1 cellular context compared by ENCODE assay signal in genomic region chr1:77927414-77927813, GRCh38.
A peak's percentile ranks its signal among the peaks of the same experiment; 100 is the strongest.
TF ChIP-seq lines count a peak whose summit lies in the region.

No MANE protein-coding gene starts in this region.

TF ChIP-seq in K562, 482 proteins besides CTCF, POLR2A, EP300 and RAD21 (continued from another document):
- TF ChIP-seq, protein P1, sequence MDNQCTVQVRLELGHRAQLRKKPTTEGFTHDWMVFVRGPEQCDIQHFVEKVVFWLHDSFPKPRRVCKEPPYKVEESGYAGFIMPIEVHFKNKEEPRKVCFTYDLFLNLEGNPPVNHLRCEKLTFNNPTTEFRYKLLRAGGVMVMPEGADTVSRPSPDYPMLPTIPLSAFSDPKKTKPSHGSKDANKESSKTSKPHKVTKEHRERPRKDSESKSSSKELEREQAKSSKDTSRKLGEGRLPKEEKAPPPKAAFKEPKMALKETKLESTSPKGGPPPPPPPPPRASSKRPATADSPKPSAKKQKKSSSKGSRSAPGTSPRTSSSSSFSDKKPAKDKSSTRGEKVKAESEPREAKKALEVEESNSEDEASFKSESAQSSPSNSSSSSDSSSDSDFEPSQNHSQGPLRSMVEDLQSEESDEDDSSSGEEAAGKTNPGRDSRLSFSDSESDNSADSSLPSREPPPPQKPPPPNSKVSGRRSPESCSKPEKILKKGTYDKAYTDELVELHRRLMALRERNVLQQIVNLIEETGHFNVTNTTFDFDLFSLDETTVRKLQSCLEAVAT (IDR thresholded peaks at IDR 0.05): 0 out of 4 replicates have a peak, but pooled peaks of 1 of the 2 experiments have one; percentile 36
- TF ChIP-seq NCOA4 (IDR thresholded peaks at IDR 0.05; ENCODE audit: partially characterized antibody): no peak
- TF ChIP-seq, protein P2, sequence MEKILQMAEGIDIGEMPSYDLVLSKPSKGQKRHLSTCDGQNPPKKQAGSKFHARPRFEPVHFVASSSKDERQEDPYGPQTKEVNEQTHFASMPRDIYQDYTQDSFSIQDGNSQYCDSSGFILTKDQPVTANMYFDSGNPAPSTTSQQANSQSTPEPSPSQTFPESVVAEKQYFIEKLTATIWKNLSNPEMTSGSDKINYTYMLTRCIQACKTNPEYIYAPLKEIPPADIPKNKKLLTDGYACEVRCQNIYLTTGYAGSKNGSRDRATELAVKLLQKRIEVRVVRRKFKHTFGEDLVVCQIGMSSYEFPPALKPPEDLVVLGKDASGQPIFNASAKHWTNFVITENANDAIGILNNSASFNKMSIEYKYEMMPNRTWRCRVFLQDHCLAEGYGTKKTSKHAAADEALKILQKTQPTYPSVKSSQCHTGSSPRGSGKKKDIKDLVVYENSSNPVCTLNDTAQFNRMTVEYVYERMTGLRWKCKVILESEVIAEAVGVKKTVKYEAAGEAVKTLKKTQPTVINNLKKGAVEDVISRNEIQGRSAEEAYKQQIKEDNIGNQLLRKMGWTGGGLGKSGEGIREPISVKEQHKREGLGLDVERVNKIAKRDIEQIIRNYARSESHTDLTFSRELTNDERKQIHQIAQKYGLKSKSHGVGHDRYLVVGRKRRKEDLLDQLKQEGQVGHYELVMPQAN (IDR thresholded peaks at IDR 0.05; ENCODE audit: borderline replicate concordance): no peak
- no peak for TF ChIP-seq CBFA2T2 (conservative IDR thresholded peaks at IDR 0.05)
- TF ChIP-seq SMARCA5 (IDR thresholded peaks at IDR 0.05): peak; percentile 22; the same call in 1 of the 2 replicates
- TF ChIP-seq ZNF707 (CRISPR knock-in tag; conservative IDR thresholded peaks at IDR 0.05): no peak
- no peak for TF ChIP-seq DEAF1 (CRISPR knock-in tag; IDR thresholded peaks at IDR 0.05)
- TF ChIP-seq TBL1XR1 (IDR thresholded peaks at IDR 0.05; ENCODE audit: low read length in 2 of 2): no peak
